ENCODE assay signal across 1 cellular context in genomic region chr15:38486946-38487345, GRCh38.
TF ChIP-seq lines count a peak whose summit lies in the region.

No MANE protein-coding gene starts in this region.

TF ChIP-seq in IMR-90, 13 proteins besides CTCF, POLR2A, EP300 and RAD21 (continued from another document):
- no peak for TF ChIP-seq ELK1 (IDR thresholded peaks at IDR 0.05; ENCODE audit: borderline replicate concordance, low read depth, low read length)
- TF ChIP-seq RFX5 (IDR thresholded peaks at IDR 0.05; ENCODE audit: low read depth, low read length) = no peak
- TF ChIP-seq BHLHE40 (IDR thresholded peaks at IDR 0.05; ENCODE audit: low read depth, low read length) = no peak
- TF ChIP-seq MAZ (IDR thresholded peaks at IDR 0.05; ENCODE audit: borderline replicate concordance, low read depth, low read length) = no peak
- TF ChIP-seq CHD1 (IDR thresholded peaks at IDR 0.05; ENCODE audit: low read depth, low read length) = no peak
- no peak for TF ChIP-seq NFE2L2 (IDR thresholded peaks at IDR 0.05; ENCODE audit: low read depth, low read length)
